1 cellular context compared by ENCODE assay signal in genomic region chr6:14464049-14464448, GRCh38.
A peak's percentile ranks its signal among the peaks of the same experiment; 100 is the strongest.
TF ChIP-seq lines count a peak whose summit lies in the region.

No MANE protein-coding gene starts in this region.

TF ChIP-seq in K562, 482 proteins besides CTCF, POLR2A, EP300 and RAD21 (continued from another document and continues in another):
- TF ChIP-seq ZNF639 (CRISPR knock-in tag; conservative IDR thresholded peaks at IDR 0.05 in 1 of 2, IDR thresholded peaks at IDR 0.05 in 1 of 2) = peak in 1 of 2 experiments; percentile 49; a peak in 1 of 4 replicates
- TF ChIP-seq ZBTB5 (IDR thresholded peaks at IDR 0.05) = no peak
- no peak for TF ChIP-seq ZNF507 (tag; conservative IDR thresholded peaks at IDR 0.05)
- no peak for TF ChIP-seq U2AF2 (optimal IDR thresholded peaks at IDR 0.05; ENCODE audit: low read depth, low read length)
- no peak for TF ChIP-seq DLX4 (CRISPR knock-in tag; IDR thresholded peaks at IDR 0.05)
- TF ChIP-seq ZFP1 (CRISPR knock-in tag; IDR thresholded peaks at IDR 0.05) = no peak
- TF ChIP-seq SREBF2 (CRISPR knock-in tag; IDR thresholded peaks at IDR 0.05) = no peak
- no peak for TF ChIP-seq SAP30 (IDR thresholded peaks at IDR 0.05; ENCODE audit: borderline replicate concordance, insufficient read depth, low read depth, low read length, poor library complexity, severe bottlenecking)
- no peak for TF ChIP-seq MCM5 (IDR thresholded peaks at IDR 0.05; ENCODE audit: low read depth)
- TF ChIP-seq GTF3C2 (IDR thresholded peaks at IDR 0.05; ENCODE audit: borderline replicate concordance, extremely low read depth, insufficient read length) = no peak
- TF ChIP-seq ZNF740 (CRISPR knock-in tag; IDR thresholded peaks at IDR 0.05) = 0 out of 2 replicates have a peak, but pooled peaks have one; percentile 38
- TF ChIP-seq ZNF740 (tag; IDR thresholded peaks at IDR 0.05) = peak in 1 of 2 experiments; percentile 52; a peak in 1 of 4 replicates
- peak; percentile 37; the same call in 1 of the 2 replicates for TF ChIP-seq ARID2 (IDR thresholded peaks at IDR 0.05)
- no peak for TF ChIP-seq NFIX (CRISPR knock-in tag; IDR thresholded peaks at IDR 0.05; ENCODE audit: low read depth)
- no peak for TF ChIP-seq RBM14 (IDR thresholded peaks at IDR 0.05; ENCODE audit: borderline replicate concordance, insufficient read depth, low read depth, low read length)
- no peak for TF ChIP-seq ZNF75A (CRISPR knock-in tag; IDR thresholded peaks at IDR 0.05)
- TF ChIP-seq GTF2E2 (tag; IDR thresholded peaks at IDR 0.05) = no peak
- TF ChIP-seq ZSCAN29 (IDR thresholded peaks at IDR 0.05) = no peak
- no peak for TF ChIP-seq ZBTB40 (IDR thresholded peaks at IDR 0.05)
- TF ChIP-seq ZBTB40 (CRISPR knock-in tag; IDR thresholded peaks at IDR 0.05) = no peak
- no peak for TF ChIP-seq HIVEP1 (CRISPR knock-in tag; IDR thresholded peaks at IDR 0.05)
- no peak for TF ChIP-seq BRF2 (IDR thresholded peaks at IDR 0.05; ENCODE audit: borderline replicate concordance, insufficient read depth, insufficient read length)
- peak; percentile 70 for TF ChIP-seq EHMT2 (IDR thresholded peaks at IDR 0.05)
- no peak for TF ChIP-seq NR1H2 (CRISPR knock-in tag; IDR thresholded peaks at IDR 0.05)
- TF ChIP-seq EWSR1 (IDR thresholded peaks at IDR 0.05; ENCODE audit: borderline replicate concordance, low read depth, partially characterized antibody) = no peak
- TF ChIP-seq RBFOX2 (IDR thresholded peaks at IDR 0.05; ENCODE audit: low read depth, low read length) = no peak
- no peak for TF ChIP-seq NUFIP1 (IDR thresholded peaks at IDR 0.05; ENCODE audit: partially characterized antibody)
- no peak for TF ChIP-seq NFE2L1 (tag; IDR thresholded peaks at IDR 0.05; ENCODE audit: borderline replicate concordance, low read depth)
- TF ChIP-seq U2AF1 (optimal IDR thresholded peaks at IDR 0.05; ENCODE audit: low read depth, low read length) = no peak
- TF ChIP-seq IRF9 (tag; IDR thresholded peaks at IDR 0.05) = no peak
- 0 out of 2 replicates have a peak, but pooled peaks have one; percentile 16 for TF ChIP-seq KLF13 (tag; IDR thresholded peaks at IDR 0.05; ENCODE audit: borderline replicate concordance, low read depth)
- TF ChIP-seq ERF (CRISPR knock-in tag; IDR thresholded peaks at IDR 0.05) = no peak
- TF ChIP-seq STAT5B (CRISPR knock-in tag; IDR thresholded peaks at IDR 0.05) = no peak
- TF ChIP-seq HLTF (IDR thresholded peaks at IDR 0.05) = no peak
- no peak for TF ChIP-seq TRIM25 (IDR thresholded peaks at IDR 0.05; ENCODE audit: borderline replicate concordance)
- TF ChIP-seq RFX5 (IDR thresholded peaks at IDR 0.05; ENCODE audit: low read depth, low read length) = no peak
- TF ChIP-seq ZNF324 (CRISPR knock-in tag; IDR thresholded peaks at IDR 0.05) = no peak
- TF ChIP-seq ATF4 (CRISPR knock-in tag; IDR thresholded peaks at IDR 0.05) = no peak
- TF ChIP-seq SAFB2 (IDR thresholded peaks at IDR 0.05; ENCODE audit: borderline replicate concordance, low read depth, low read length, severe bottlenecking) = no peak
- no peak for TF ChIP-seq SRSF1 (IDR thresholded peaks at IDR 0.05; ENCODE audit: low read depth, low read length)
